19 cellular contexts compared by ENCODE assay signal in genomic region chr2:12921321-12921720, GRCh38.
"Had no signal": no experiment of that assay in that cellular context is flagged by ENCODE, and none has a peak within 500 bp of the region (broad histone marks: within the 10 kb centered on the region; RNA-seq: fewer than 3 reads in every experiment).

No MANE protein-coding gene starts in this region.

- H3K4me2 ChIP-seq: hepatocyte had no signal

- DNase-seq: activated CD4-positive, alpha-beta T cell treated with anti-CD3 and anti-CD28 coated beads for 1 hour; activated CD4-positive, alpha-beta T cell treated with anti-CD3 and anti-CD28 coated beads, Interleukin-2, amount 50 U/mL, for 1 hour; activated CD8-positive, alpha-beta T cell treated with anti-CD3 and anti-CD28 coated beads, Interleukin-2, amount 10 ng/mL, durations not matched to agents 7 days and 5 days; adrenal gland; effector memory CD8-positive, alpha-beta T cell; esophagus squamous epithelium; glutamatergic neuron; kidney glomerular epithelial cell; left ventricle myocardium inferior; naive thymus-derived CD8-positive, alpha-beta T cell; retina; stimulated activated CD4-positive, alpha-beta T cell treated with anti-CD3 and anti-CD28 coated beads, Interleukin-4, amount 100 ng/mL, for 24 hours; stimulated activated naive CD4-positive, alpha-beta T cell treated with Interleukin-2 at 50 U/mL for 16 hours; T-helper 1 cell; T-helper 9 cell; upper lobe of left lung had no signal

- H3K27ac ChIP-seq: adrenal gland, esophagus squamous epithelium, hepatocyte, left ventricle myocardium inferior, upper lobe of left lung had no signal

- ATAC-seq: activated CD8-positive, alpha-beta T cell treated with anti-CD3 and anti-CD28 coated beads, Interleukin-2, amount 10 ng/mL, durations not matched to agents 7 days and 5 days; activated naive CD4-positive, alpha-beta T cell treated with anti-CD3 and anti-CD28 coated beads, Interleukin-2, amount 50 U/mL, for 72 hours; activated T-helper 17 cell treated with anti-CD3 and anti-CD28 coated beads, Interleukin-2, amount 50 U/mL, for 72 hours; effector memory CD8-positive, alpha-beta T cell; naive thymus-derived CD8-positive, alpha-beta T cell had no signal

- H3K27me3 ChIP-seq: adrenal gland, esophagus squamous epithelium, hepatocyte, upper lobe of left lung had no signal

- H3K36me3 ChIP-seq: adrenal gland, esophagus squamous epithelium, left ventricle myocardium inferior, upper lobe of left lung had no signal

- H3K9me3 ChIP-seq: adrenal gland, esophagus squamous epithelium, left ventricle myocardium inferior, upper lobe of left lung had no signal

- H3K4me3 ChIP-seq: adrenal gland, esophagus squamous epithelium, hepatocyte, left ventricle myocardium inferior, upper lobe of left lung had no signal
